Comparison of ENCODE assay signal across 1 cellular context in genomic region chr6:10362300-10362699, GRCh38.
TF ChIP-seq lines count a peak whose summit lies in the region.

No MANE protein-coding gene starts in this region.

TF ChIP-seq in HepG2, 621 proteins besides CTCF, POLR2A, EP300 and RAD21 (continued from another document):
- no peak for TF ChIP-seq ZSCAN5A (CRISPR knock-in tag; IDR thresholded peaks at IDR 0.05; ENCODE audit: borderline replicate concordance)
TF ChIP-seq in HepG2: peak in this region for 2.
